Comparison of ENCODE assay signal across 10 cellular contexts in genomic region chr1:1631793-1632420, GRCh38. TPM values are rescaled to one million over a fixed set of nuclear protein-coding genes. Genes with fewer than 3 reads are reported as not detected.
DNase-seq lines count a peak whose midpoint lies in the region; ATAC-seq, FAIRE-seq and TF ChIP-seq lines count a peak whose summit lies in the region.
"Had no signal": no experiment of that assay in that cellular context is flagged by ENCODE, and none has a peak within 500 bp of the region (broad histone marks: within the 10 kb centered on the region; RNA-seq: fewer than 3 reads in every experiment).

Gene MMP23B (plus strand): TSS chr1:1632173. CDS start chr1:1632219, 46 bp downstream.

- in situ Hi-C loops in GM12878 (cut with MboI), result no loop called here

- H3K9me3 ChIP-seq in GM12878 (replicated peaks; ENCODE audit: control insufficient read depth, insufficient read depth, low read length) (no peaks in the 10 kb centered on the region), liver (ENCODE audit: control insufficient read depth in 4 of 4, low read length in 3 of 4) (no peaks in the 10 kb centered on the region), thyroid gland (no peaks in the 10 kb centered on the region), Karpas-422 (ENCODE audit: low read length) (no peaks in the 10 kb centered on the region)

- H3K27ac ChIP-seq in GM12878 (ENCODE audit: control insufficient read depth, insufficient read depth) (no peak within 1 kb of the TSS), liver (ENCODE audit: low read depth in 1 of 2, low read length in 2 of 2) (peak within 1 kb of the TSS; percentile 67 to 71), thyroid gland (peak within 1 kb of the TSS in 2 of 3 donors; percentile 33 to 61), Karpas-422 (ENCODE audit: low read length) (no peak within 1 kb of the TSS)
- H3K27ac ChIP-seq: C4-2B had no signal

- TF ChIP-seq RAD21 in GM12878 (IDR thresholded peaks at IDR 0.05; ENCODE audit: insufficient read depth, low read depth, low read length) (no peak), liver (IDR thresholded peaks at IDR 0.05) (no peak)

- no peak for TF ChIP-seq EP300 in GM12878 (IDR thresholded peaks at IDR 0.05; ENCODE audit: borderline replicate concordance in 1 of 2, control insufficient read depth in 1 of 2, low read depth in 2 of 2, low read length in 2 of 2)

- no TSS peak for BruUV-seq in GM12878 (replicated peaks; lab: Mats Ljungman, UMichigan)

- H4K20me1 ChIP-seq in GM12878 (ENCODE audit: control insufficient read depth, insufficient read depth) (no peaks in the 10 kb centered on the region), Karpas-422 (ENCODE audit: insufficient read depth, low read depth, low read length) (no peaks in the 10 kb centered on the region)

- no peak for DNase-seq in T-helper 1 cell
- DNase-seq in GM12878 (ENCODE audit: low read depth, low spot score), result no peak
- DNase-seq in thyroid gland, result no peak
- no peak for DNase-seq in UCSD-AML1 (lab: John Stamatoyannopoulos, UW; ENCODE audit: unreplicated experiment)
- no peak for DNase-seq in Karpas-422

- POLR2A ChIA-PET in GM12878 (lab: Charles Lee), result no interaction called here

- H3K27ac Mint-ChIP-seq in T-helper 1 cell treated with Interleukin-12 subunit alpha and Interleukin-12 subunit beta and Interleukin-4 antibody, amounts not matched to agents 30 μg/mL and 1 μg/mL, for 36 hours, result peak within 1 kb of the TSS; percentile 63

- intact Hi-C loops in GM12878 (cut with micrococcal nuclease; ENCODE audit: unreplicated experiment) (no loop called here), thyroid gland (cut with DNase I) (no loop called here)

- RAD21 ChIA-PET in GM12878 (lab: Charles Lee; ENCODE audit: unreplicated experiment), result no interaction called here

- peaks cover 2% of the 10 kb centered on the region for H3K36me3 Mint-ChIP-seq in T-helper 1 cell treated with Interleukin-12 subunit alpha and Interleukin-12 subunit beta and Interleukin-4 antibody, amounts not matched to agents 30 μg/mL and 1 μg/mL, for 36 hours (ENCODE audit: low read depth)

- H3K9me2 ChIP-seq in Karpas-422 (replicated peaks; ENCODE audit: insufficient read depth, low read length), result no peaks in the 10 kb centered on the region

- peaks cover 8% of the 10 kb centered on the region for H3K27me3 Mint-ChIP-seq in T-helper 1 cell treated with Interleukin-12 subunit alpha and Interleukin-12 subunit beta and Interleukin-4 antibody, amounts not matched to agents 30 μg/mL and 1 μg/mL, for 36 hours (ENCODE audit: low read depth)

- H2AFZ ChIP-seq in GM12878 (ENCODE audit: control insufficient read depth, low read depth, low read length) (no peak within 1 kb of the TSS), Karpas-422 (ENCODE audit: low read length) (no peak within 1 kb of the TSS)

- H3K4me1 Mint-ChIP-seq in T-helper 1 cell treated with Interleukin-12 subunit alpha and Interleukin-12 subunit beta and Interleukin-4 antibody, amounts not matched to agents 30 μg/mL and 1 μg/mL, for 36 hours (ENCODE audit: low read depth), result peaks cover 2% of the 10 kb centered on the region

- SMC1A ChIA-PET in GM12878 (lab: Charles Lee; ENCODE audit: uncharacterized antibody, unreplicated experiment), result no interaction called here

- H3K9me3 Mint-ChIP-seq in T-helper 1 cell treated with Interleukin-12 subunit alpha and Interleukin-12 subunit beta and Interleukin-4 antibody, amounts not matched to agents 30 μg/mL and 1 μg/mL, for 36 hours, result no peaks in the 10 kb centered on the region

- H3K4me1 ChIP-seq in GM12878 (ENCODE audit: control insufficient read depth, insufficient read depth, low read length) (no peaks in the 10 kb centered on the region), liver (ENCODE audit: control insufficient read depth in 4 of 4, insufficient read depth in 4 of 4, low read length in 3 of 4) (peaks cover 0 to 5% (median 0%) of the 10 kb centered on the region in 4 donors), thyroid gland (peaks cover 0 to 10% of the 10 kb centered on the region in 2 donors), Karpas-422 (ENCODE audit: low read length) (peaks cover 22% of the 10 kb centered on the region)

- H3K27me3 ChIP-seq in GM12878 (replicated peaks in 1 of 2; ENCODE audit: control insufficient read depth in 2 of 2, insufficient read depth in 2 of 2, low read length in 1 of 2), result peaks cover 0 to 2% of the 10 kb centered on the region in 2 experiments; a peak in 2 of 4 replicates
- H3K27me3 ChIP-seq in liver (ENCODE audit: control insufficient read depth in 4 of 4, insufficient read depth in 4 of 4, low read length in 3 of 4), result no peaks in the 10 kb centered on the region
- H3K27me3 ChIP-seq in thyroid gland, result peaks cover 17% of the 10 kb centered on the region
- no peaks in the 10 kb centered on the region for H3K27me3 ChIP-seq in Karpas-422 (ENCODE audit: low read length)

- H3K9ac ChIP-seq in GM12878 (ENCODE audit: control insufficient read depth, insufficient read depth, low read length) (no peak within 1 kb of the TSS), liver (ENCODE audit: low read depth in 1 of 2, low read length in 2 of 2) (no peak within 1 kb of the TSS), Karpas-422 (ENCODE audit: low read length) (no peak within 1 kb of the TSS)

- H3K79me2 ChIP-seq in GM12878 (ENCODE audit: control insufficient read depth, insufficient read depth, low read length) (no peaks in the 10 kb centered on the region), Karpas-422 (ENCODE audit: low read length) (no peaks in the 10 kb centered on the region)

- H3K4me2 ChIP-seq in GM12878 (ENCODE audit: control insufficient read depth, insufficient read depth), result no peak within 1 kb of the TSS; the same call in 1 of the 2 replicates
- no peak within 1 kb of the TSS for H3K4me2 ChIP-seq in Karpas-422 (ENCODE audit: low read depth, low read length, poor library complexity, severe bottlenecking)

- no peak within 1 kb of the TSS for H3K4me3 ChIP-seq in GM12878
- H3K4me3 ChIP-seq in liver (ENCODE audit: low read depth in 1 of 3, low read length in 3 of 3), result peak within 1 kb of the TSS in 1 of 3 donors; percentile 26
- no peak within 1 kb of the TSS for H3K4me3 ChIP-seq in thyroid gland (replicated peaks in 1 of 3)
- no peak within 1 kb of the TSS for H3K4me3 ChIP-seq in Karpas-422 (ENCODE audit: low read length)
- H3K4me3 ChIP-seq: K562 had no signal

- 28% methylated on average over 25 of the region's 48 CpGs for WGBS in GM12878 (ENCODE audit: insufficient coverage, insufficient replicate concordance, low lambda C conversion rate, missing lambda C conversion rate)
- 4% methylated on average over 48 of the region's 48 CpGs for WGBS in liver
- WGBS in thyroid gland, 2 donors, result 23% methylated on average over 4 of the region's 48 CpGs; no CpG with 5 or more reads in 1 of the 2 donors

- no peak for TF ChIP-seq POLR2A in GM12878 (IDR thresholded peaks at IDR 0.05; ENCODE audit: low read depth, low read length)
- TF ChIP-seq POLR2A in thyroid gland (IDR thresholded peaks at IDR 0.05), result no peak

- no peak for FAIRE-seq in GM12878 (lab: Jason Lieb, UNC)
- FAIRE-seq: K562 had no signal

- ATAC-seq in GM12878 (no peak), HG02642 (IDR thresholded peaks at IDR 0.05; ENCODE audit: poor library complexity, unreplicated experiment) (no peak)
- ATAC-seq: K562 had no signal

- TF ChIP-seq CTCF in GM12878 (IDR thresholded peaks at IDR 0.05 in 2 of 3, conservative IDR thresholded peaks at IDR 0.05 in 1 of 3; ENCODE audit: control insufficient read depth in 2 of 3, extremely low read depth in 1 of 3, insufficient read depth in 1 of 3, low read depth in 3 of 3, low read length in 3 of 3), result no peak
- no peak for TF ChIP-seq CTCF in liver (IDR thresholded peaks at IDR 0.05; ENCODE audit: low read depth, low read length, missing input control)
- TF ChIP-seq CTCF in thyroid gland (IDR thresholded peaks at IDR 0.05), result no peak

- CTCF ChIA-PET in GM12878 (lab: Yijun Ruan, JAX), result no interaction called here

- no peak within 1 kb of the TSS for H3K4me3 Mint-ChIP-seq in T-helper 1 cell treated with Interleukin-12 subunit alpha and Interleukin-12 subunit beta and Interleukin-4 antibody, amounts not matched to agents 30 μg/mL and 1 μg/mL, for 36 hours

- H3K36me3 ChIP-seq in GM12878 (ENCODE audit: control insufficient read depth in 2 of 2, insufficient read depth in 2 of 2, low read length in 1 of 2), result peaks cover 0 to 3% of the 10 kb centered on the region in 2 experiments; a peak in 2 of 4 replicates
- peaks cover 2 to 15% (median 9%) of the 10 kb centered on the region in 4 donors for H3K36me3 ChIP-seq in liver (ENCODE audit: control insufficient read depth in 4 of 4, insufficient read depth in 3 of 4, low read depth in 1 of 4, low read length in 3 of 4)
- H3K36me3 ChIP-seq in thyroid gland, result peaks cover 15 to 17% of the 10 kb centered on the region in 2 donors
- no peaks in the 10 kb centered on the region for H3K36me3 ChIP-seq in Karpas-422 (ENCODE audit: insufficient read depth, low read length)

TF ChIP-seq in GM12878, 131 proteins besides CTCF, POLR2A, EP300 and RAD21:
- TF ChIP-seq TCF7 (IDR thresholded peaks at IDR 0.05; ENCODE audit: borderline replicate concordance) (no peak), SUZ12 (IDR thresholded peaks at IDR 0.05; ENCODE audit: unreplicated experiment) (peak; percentile 89)

TF ChIP-seq in liver, 16 proteins besides CTCF, POLR2A, EP300 and RAD21 (continues in another document):
- no peak for TF ChIP-seq HNF4G (IDR thresholded peaks at IDR 0.05)

RNA-seq across cellular contexts. Expression of gene MMP23B, which starts in this region (rescaled TPM):
- 0.90 and 1.4 TPM in 2 replicates for total RNA-seq in GM12878 (2013; cell fraction: nucleolus; rRNA removed)
- total RNA-seq in GM12878 (2014; rRNA removed), result 0.34 and 0.54 TPM in 2 replicates
- total RNA-seq in GM12878 (2014; rRNA removed; fragmentation: Illumina TruSeq; extraction: Trizol), result not detected in 2 replicates
- total RNA-seq in GM12878 (2021), result 0.51 and 0.74 TPM in 2 replicates
- polyA plus RNA-seq in GM12878 (2011; ENCODE audit: low read depth), result not detected
- 0.33 TPM in 1 of 2 replicates, not detected in the other for polyA plus RNA-seq in GM12878 (2011; rRNA removed)
- 0.04 and 0.22 TPM in 2 replicates for polyA plus RNA-seq in GM12878 (2011; cell fraction: cytosol; rRNA removed)
- 7.0 and 8.0 TPM in 2 replicates for polyA plus RNA-seq in GM12878 (2011; cell fraction: nucleus; rRNA removed)
- polyA plus RNA-seq in GM12878 (2012), result 1.3 and 1.5 TPM in 2 replicates
- polyA plus RNA-seq in GM12878 (2014; fragmentation: Illumina TruSeq; extraction: Trizol), result not detected in 2 replicates
- polyA plus RNA-seq in GM12878 (2014; fragmentation: Nextera tagmentation; extraction: Ambion mirVana), result not detected
- 0.33 and 0.43 TPM in 2 replicates for polyA plus RNA-seq in GM12878 (2014; rRNA removed)
- under 1 TPM; 0.25 to 0.76 TPM for polyA plus RNA-seq in GM12878 (2016; fragmentation: Nextera tagmentation; extraction: Ambion mirVana)
- polyA minus RNA-seq in GM12878 (2011; rRNA and poly(A)+ RNA removed), result 0.31 TPM in 1 of 2 replicates, not detected in the other
- polyA minus RNA-seq in GM12878 (2011; cell fraction: cytosol; rRNA and poly(A)+ RNA removed), result not detected in 2 replicates
- polyA minus RNA-seq in GM12878 (2011; cell fraction: nucleus; rRNA and poly(A)+ RNA removed), result 2.1 TPM in 1 of 2 replicates, not detected in the other
- 1 to 10 TPM; 1.6 to 4.2 TPM for total RNA-seq in liver
- polyA plus RNA-seq in liver, result 1 to 10 TPM in 1 of 2 donors, under 1 TPM in 1; 0.92 to 1.5 TPM
- total RNA-seq in thyroid gland, result 1 to 10 TPM in 3 of 4 donors, under 1 TPM in 1; 0.67 to 7.8 (median 3.5) TPM
- total RNA-seq in Karpas-422 (2014; rRNA removed; shearing (Covaris generic); ENCODE audit: low replicate concordance), result 1.3 and 2.7 TPM in 2 replicates

Comparison
In these comparisons a context has a peak if more than half of its experiments do, and no peak if none do; other contexts are left out.
1. H3K27ac ChIP-seq: peak in liver (2 of 2) and thyroid gland (2 of 3); none in GM12878 (single experiment) and Karpas-422 (single experiment).